15 cellular contexts compared by ENCODE assay signal in the genomic region with DNA sequence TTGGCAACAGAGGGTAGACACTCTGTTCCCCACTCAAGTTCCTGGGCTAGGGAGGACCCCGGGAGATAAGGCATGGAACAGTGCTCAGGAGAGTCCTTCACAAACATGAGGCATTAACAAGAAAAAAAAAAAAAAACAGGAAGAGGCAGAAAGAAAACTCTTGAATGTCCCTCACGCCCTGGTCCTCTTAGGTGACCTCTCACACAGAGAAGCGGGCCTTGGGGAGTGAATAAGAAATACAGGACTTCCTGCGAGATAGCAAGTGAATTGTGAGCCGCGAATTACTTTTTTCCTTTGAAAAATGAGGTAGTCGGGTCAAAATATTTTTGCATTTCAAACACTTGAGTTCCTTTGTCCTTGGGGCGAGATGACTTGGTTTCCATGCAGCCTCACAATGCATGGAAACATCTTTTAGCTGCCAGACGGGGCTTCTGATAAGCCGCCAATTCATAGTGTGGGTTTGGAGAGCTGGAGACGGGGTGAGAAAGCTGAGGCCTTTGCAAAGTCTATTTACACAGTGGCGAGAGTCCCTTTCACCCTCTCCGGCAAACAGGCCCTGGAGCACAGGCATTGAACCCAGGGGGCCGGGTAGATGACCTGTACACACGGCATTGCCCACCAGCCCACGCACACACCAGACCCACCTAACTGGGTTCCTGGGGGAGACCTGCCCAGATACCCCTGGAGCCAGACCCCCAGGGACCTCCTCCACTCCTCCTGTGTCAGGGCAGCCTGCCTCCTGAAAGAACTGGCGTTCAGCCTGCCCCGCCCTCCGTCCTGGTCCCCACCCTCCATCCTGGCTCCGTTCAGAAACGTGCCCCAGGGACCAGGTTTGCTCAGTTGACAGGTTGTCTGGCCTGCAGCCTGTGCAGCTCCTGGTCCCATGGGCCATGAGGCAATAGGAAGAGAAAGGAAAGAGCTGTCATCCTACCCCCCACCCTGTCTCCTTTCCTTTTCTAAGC.
"Had no signal": no experiment of that assay in that cellular context is flagged by ENCODE, and none has a peak within 500 bp of the region (broad histone marks: within the 10 kb centered on the region; RNA-seq: fewer than 3 reads in every experiment).

No MANE protein-coding gene starts in this region.

- H3K4me1 Mint-ChIP-seq: activated CD4-positive, alpha-beta T cell treated with anti-CD3 and anti-CD28 coated beads for 36 hours; activated naive CD4-positive, alpha-beta T cell treated with anti-CD3 and anti-CD28 coated beads, Interleukin-2, amount 50 U/mL, for 24 hours; stimulated activated naive CD8-positive, alpha-beta T cell treated with anti-CD3 and anti-CD28 coated beads, Interleukin-15, amount 100 ng/mL, for 72 hours; WTC11 had no signal

- DNase-seq: activated CD4-positive, alpha-beta T cell treated with anti-CD3 and anti-CD28 coated beads for 36 hours; activated CD4-positive, alpha-beta T cell treated with anti-CD3 and anti-CD28 coated beads, Interleukin-2, amount 50 U/mL, for 48 hours; activated gamma-delta T cell; effector CD8-positive, alpha-beta T cell; left colon; natural killer cell; nucleus accumbens; stimulated activated naive CD8-positive, alpha-beta T cell treated with anti-CD3 and anti-CD28 coated beads, Interleukin-15, amount 100 ng/mL, for 72 hours; testis had no signal

- H3K4me3 Mint-ChIP-seq: activated CD4-positive, alpha-beta T cell treated with anti-CD3 and anti-CD28 coated beads for 36 hours; activated naive CD4-positive, alpha-beta T cell treated with anti-CD3 and anti-CD28 coated beads, Interleukin-2, amount 50 U/mL, for 24 hours; dendritic cell treated with granulocyte-macrophage colony-stimulating factor and Interleukin-4, amounts not matched to agents 40 ng/mL and 50 ng/mL, for 4 days; natural killer cell; stimulated activated naive CD8-positive, alpha-beta T cell treated with anti-CD3 and anti-CD28 coated beads, Interleukin-15, amount 100 ng/mL, for 72 hours; T-helper 2 cell treated with Interferon-gamma antibody and Interleukin-4, amounts not matched to agents 5 μg/mL and 100 μg/mL, for 36 hours; WTC11 had no signal

- H3K27me3 ChIP-seq: testis had no signal

- H3K9me3 Mint-ChIP-seq: activated naive CD4-positive, alpha-beta T cell treated with anti-CD3 and anti-CD28 coated beads, Interleukin-2, amount 50 U/mL, for 24 hours; dendritic cell treated with granulocyte-macrophage colony-stimulating factor and Interleukin-4, amounts not matched to agents 40 ng/mL and 50 ng/mL, for 4 days had no signal

- ATAC-seq: activated CD4-positive, alpha-beta T cell treated with anti-CD3 and anti-CD28 coated beads for 36 hours; left colon; natural killer cell; stimulated activated naive CD8-positive, alpha-beta T cell treated with anti-CD3 and anti-CD28 coated beads, Interleukin-15, amount 100 ng/mL, for 72 hours; WTC11 had no signal

- H3K4me3 ChIP-seq: esophagus muscularis mucosa, lung, testis had no signal

- H3K27ac Mint-ChIP-seq: activated CD4-positive, alpha-beta T cell treated with anti-CD3 and anti-CD28 coated beads for 36 hours; dendritic cell treated with granulocyte-macrophage colony-stimulating factor and Interleukin-4, amounts not matched to agents 40 ng/mL and 50 ng/mL, for 4 days; natural killer cell; T-helper 2 cell treated with Interferon-gamma antibody and Interleukin-4, amounts not matched to agents 5 μg/mL and 100 μg/mL, for 36 hours; WTC11 had no signal

- H3K27ac ChIP-seq: esophagus muscularis mucosa, testis had no signal

- H3K36me3 Mint-ChIP-seq: activated naive CD4-positive, alpha-beta T cell treated with anti-CD3 and anti-CD28 coated beads, Interleukin-2, amount 50 U/mL, for 24 hours; natural killer cell had no signal

- H3K36me3 ChIP-seq: esophagus muscularis mucosa had no signal

- H3K27me3 Mint-ChIP-seq: activated naive CD4-positive, alpha-beta T cell treated with anti-CD3 and anti-CD28 coated beads, Interleukin-2, amount 50 U/mL, for 24 hours; dendritic cell treated with granulocyte-macrophage colony-stimulating factor and Interleukin-4, amounts not matched to agents 40 ng/mL and 50 ng/mL, for 4 days; stimulated activated naive CD8-positive, alpha-beta T cell treated with anti-CD3 and anti-CD28 coated beads, Interleukin-15, amount 100 ng/mL, for 72 hours had no signal

- H3K9me3 ChIP-seq: esophagus muscularis mucosa, testis had no signal
